1 cellular context compared by ENCODE assay signal in the genomic region with DNA sequence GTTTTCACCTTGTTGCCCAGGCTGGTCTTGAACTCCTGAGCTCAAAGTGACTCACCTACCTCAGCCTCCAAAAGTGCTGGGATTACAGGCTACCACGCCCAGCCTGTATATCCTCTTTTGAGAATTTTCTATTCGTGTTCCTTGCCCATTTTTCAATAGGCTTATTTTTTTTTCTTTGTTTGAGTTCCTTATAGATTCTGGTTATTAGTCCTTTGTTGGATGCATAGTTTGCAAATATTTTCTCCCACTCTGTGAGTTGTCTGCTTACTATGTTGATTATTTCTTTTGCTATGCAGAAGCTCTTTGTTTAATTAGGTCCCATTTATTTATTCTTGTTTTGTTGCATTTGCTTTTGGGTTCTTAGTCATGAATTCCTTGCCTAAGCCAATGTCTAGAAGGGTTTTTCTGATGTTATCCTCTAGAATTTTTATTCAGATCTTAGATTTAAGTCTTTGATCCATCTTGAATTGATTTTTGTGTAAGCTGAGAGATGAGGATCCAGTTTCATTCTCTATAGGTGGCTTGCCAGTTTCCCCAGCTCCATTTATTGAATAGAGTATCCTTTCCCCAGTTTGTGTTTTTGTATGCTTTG.
TF ChIP-seq lines count a peak whose summit lies in the region.

No MANE protein-coding gene starts in this region.

TF ChIP-seq in IMR-90, 13 proteins besides CTCF, POLR2A, EP300 and RAD21 (continued from another document):
- TF ChIP-seq, protein P1, sequence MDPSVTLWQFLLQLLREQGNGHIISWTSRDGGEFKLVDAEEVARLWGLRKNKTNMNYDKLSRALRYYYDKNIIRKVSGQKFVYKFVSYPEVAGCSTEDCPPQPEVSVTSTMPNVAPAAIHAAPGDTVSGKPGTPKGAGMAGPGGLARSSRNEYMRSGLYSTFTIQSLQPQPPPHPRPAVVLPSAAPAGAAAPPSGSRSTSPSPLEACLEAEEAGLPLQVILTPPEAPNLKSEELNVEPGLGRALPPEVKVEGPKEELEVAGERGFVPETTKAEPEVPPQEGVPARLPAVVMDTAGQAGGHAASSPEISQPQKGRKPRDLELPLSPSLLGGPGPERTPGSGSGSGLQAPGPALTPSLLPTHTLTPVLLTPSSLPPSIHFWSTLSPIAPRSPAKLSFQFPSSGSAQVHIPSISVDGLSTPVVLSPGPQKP (IDR thresholded peaks at IDR 0.05; ENCODE audit: borderline replicate concordance, low read depth, low read length) = no peak
- TF ChIP-seq, protein P2, sequence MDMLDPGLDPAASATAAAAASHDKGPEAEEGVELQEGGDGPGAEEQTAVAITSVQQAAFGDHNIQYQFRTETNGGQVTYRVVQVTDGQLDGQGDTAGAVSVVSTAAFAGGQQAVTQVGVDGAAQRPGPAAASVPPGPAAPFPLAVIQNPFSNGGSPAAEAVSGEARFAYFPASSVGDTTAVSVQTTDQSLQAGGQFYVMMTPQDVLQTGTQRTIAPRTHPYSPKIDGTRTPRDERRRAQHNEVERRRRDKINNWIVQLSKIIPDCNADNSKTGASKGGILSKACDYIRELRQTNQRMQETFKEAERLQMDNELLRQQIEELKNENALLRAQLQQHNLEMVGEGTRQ (IDR thresholded peaks at IDR 0.05; ENCODE audit: low read depth, low read length) = no peak
